8 cellular contexts compared by ENCODE assay signal in genomic region chr14:74083784-74084276, GRCh38. TPM values are rescaled to one million over a fixed set of nuclear protein-coding genes. Genes with fewer than 3 reads are reported as not detected.
DNase-seq lines count a peak whose midpoint lies in the region; ATAC-seq and TF ChIP-seq lines count a peak whose summit lies in the region.

No MANE protein-coding gene starts in this region.

- H3K9me3 ChIP-seq in Caco-2 (no peaks in the 10 kb centered on the region), right atrium auricular region (no peaks in the 10 kb centered on the region), skeletal muscle tissue (ENCODE audit: control insufficient read depth in 3 of 3, low read length in 3 of 3) (no peaks in the 10 kb centered on the region)

- H3K27me3 ChIP-seq in Caco-2 (replicated peaks; ENCODE audit: control insufficient read depth, insufficient read depth, low read length) (no peaks in the 10 kb centered on the region), right atrium auricular region (no peaks in the 10 kb centered on the region), skeletal muscle tissue (ENCODE audit: control insufficient read depth in 3 of 3, insufficient read depth in 3 of 3, low read length in 3 of 3) (no peaks in the 10 kb centered on the region)

- peak overlapping the region; percentile 98 for H3K27ac Mint-ChIP-seq in Caco-2 (ENCODE audit: unreplicated experiment)
- peak overlapping the region; percentile 96 for H3K27ac Mint-ChIP-seq in activated CD8-positive, alpha-beta T cell treated with anti-CD3 and anti-CD28 coated beads, Interleukin-2, amount 10 ng/mL, durations not matched to agents 7 days and 5 days

- H3K27ac ChIP-seq in right atrium auricular region (peak overlapping the region; percentile 82 to 91), skeletal muscle tissue (ENCODE audit: low read depth, low read length) (peak overlapping the region; percentile 97)

- H3K27me3 Mint-ChIP-seq in Caco-2 (ENCODE audit: insufficient read depth, unreplicated experiment), result no peaks in the 10 kb centered on the region
- no peaks in the 10 kb centered on the region for H3K27me3 Mint-ChIP-seq in activated CD8-positive, alpha-beta T cell treated with anti-CD3 and anti-CD28 coated beads, Interleukin-2, amount 10 ng/mL, durations not matched to agents 7 days and 5 days (ENCODE audit: low read depth)

- DNase-seq in Caco-2 (no peak), right atrium auricular region (ENCODE audit: low spot score) (no peak), CD1c-positive myeloid dendritic cell (ENCODE audit: extremely low spot score) (no peak)
- no peak for DNase-seq in activated CD8-positive, alpha-beta T cell treated with anti-CD3 and anti-CD28 coated beads, Interleukin-2, amount 10 ng/mL, durations not matched to agents 7 days and 5 days

- H3K4me1 Mint-ChIP-seq in Caco-2 (ENCODE audit: low read depth, unreplicated experiment), result peaks cover 13% of the 10 kb centered on the region
- peaks cover 35% of the 10 kb centered on the region for H3K4me1 Mint-ChIP-seq in activated CD8-positive, alpha-beta T cell treated with anti-CD3 and anti-CD28 coated beads, Interleukin-2, amount 10 ng/mL, durations not matched to agents 7 days and 5 days (ENCODE audit: low read depth)

- CTCF ChIA-PET in Caco-2 (lab: Charles Lee), result no interaction called here
- CTCF ChIA-PET in activated CD8-positive, alpha-beta T cell treated with anti-CD3 and anti-CD28 coated beads, Interleukin-2, amount 10 ng/mL, durations not matched to agents 7 days and 5 days (lab: Charles Lee), result no interaction called here

- intact Hi-C loops in Caco-2 (cut with micrococcal nuclease; ENCODE audit: unreplicated experiment), result no loop called here

- ATAC-seq in HG02678 (IDR thresholded peaks at IDR 0.05; ENCODE audit: unreplicated experiment) (peak; percentile 9), GM19467 (IDR thresholded peaks at IDR 0.05; ENCODE audit: unreplicated experiment) (no peak), HG02759 (IDR thresholded peaks at IDR 0.05; ENCODE audit: unreplicated experiment) (no peak)
- ATAC-seq in activated CD8-positive, alpha-beta T cell treated with anti-CD3 and anti-CD28 coated beads, Interleukin-2, amount 10 ng/mL, durations not matched to agents 7 days and 5 days, result no peak

- H3K36me3 ChIP-seq in Caco-2 (ENCODE audit: control insufficient read depth, insufficient read depth, low read length) (no peaks in the 10 kb centered on the region; the same call in 1 of the 2 replicates), right atrium auricular region (no peaks in the 10 kb centered on the region), skeletal muscle tissue (ENCODE audit: control insufficient read depth in 3 of 3, insufficient read depth in 3 of 3, low read length in 3 of 3) (no peaks in the 10 kb centered on the region)

- no TSS peak for BruUV-seq in Caco-2 (replicated peaks; lab: Mats Ljungman, UMichigan)

- POLR2A ChIA-PET in Caco-2 (lab: Charles Lee), result interaction anchor here (0.9 kb wide), 1 partner anchor 197 kb away, joined by 4 read pairs; the partner anchor contains the start of gene ZNF410
- POLR2A ChIA-PET in activated CD8-positive, alpha-beta T cell treated with anti-CD3 and anti-CD28 coated beads, Interleukin-2, amount 10 ng/mL, durations not matched to agents 7 days and 5 days (lab: Charles Lee), result interaction anchor here (0.8 to 1.1 kb wide), 3 partner anchors 12 to 515 kb away, joined by 3 to 5 read pairs (median 5); partner anchors contain the start of gene ACOT2

- H3K4me3 ChIP-seq in Caco-2 (ENCODE audit: low read depth, low read length) (peak overlapping the region; percentile 80), right atrium auricular region (peak overlapping the region; percentile 65 to 87), skeletal muscle tissue (ENCODE audit: low read length in 3 of 3) (peak overlapping the region; percentile 94 to 99 (median 97))

- H3K9ac ChIP-seq in skeletal muscle tissue (ENCODE audit: low read depth in 1 of 3, low read length in 3 of 3), result peak overlapping the region; percentile 91 to 98 (median 95)

- H3K4me3 Mint-ChIP-seq in Caco-2 (ENCODE audit: unreplicated experiment), result peak overlapping the region; percentile 94
- peak overlapping the region; percentile 96 for H3K4me3 Mint-ChIP-seq in activated CD8-positive, alpha-beta T cell treated with anti-CD3 and anti-CD28 coated beads, Interleukin-2, amount 10 ng/mL, durations not matched to agents 7 days and 5 days

- TF ChIP-seq CTCF in Caco-2 (IDR thresholded peaks at IDR 0.05; ENCODE audit: insufficient read depth in 1 of 2, low read depth in 1 of 2, low read length in 1 of 2, severe bottlenecking in 1 of 2, unreplicated experiment in 1 of 2) (no peak), right atrium auricular region (IDR thresholded peaks at IDR 0.05) (no peak)

- H3K36me3 Mint-ChIP-seq in Caco-2 (ENCODE audit: insufficient read depth, unreplicated experiment), result peaks cover 14% of the 10 kb centered on the region
- H3K36me3 Mint-ChIP-seq in activated CD8-positive, alpha-beta T cell treated with anti-CD3 and anti-CD28 coated beads, Interleukin-2, amount 10 ng/mL, durations not matched to agents 7 days and 5 days (ENCODE audit: low read depth), result peaks cover 6% of the 10 kb centered on the region

- H3K4me1 ChIP-seq in Caco-2 (peaks cover 14% of the 10 kb centered on the region), right atrium auricular region (peaks cover 0 to 21% of the 10 kb centered on the region in 2 donors), skeletal muscle tissue (ENCODE audit: control insufficient read depth in 3 of 3, insufficient read depth in 3 of 3, low read length in 3 of 3) (peaks cover 18 to 33% (median 22%) of the 10 kb centered on the region in 3 donors)

- no peaks in the 10 kb centered on the region for H3K9me3 Mint-ChIP-seq in Caco-2 (ENCODE audit: unreplicated experiment)
- H3K9me3 Mint-ChIP-seq in activated CD8-positive, alpha-beta T cell treated with anti-CD3 and anti-CD28 coated beads, Interleukin-2, amount 10 ng/mL, durations not matched to agents 7 days and 5 days (ENCODE audit: insufficient read depth), result no peaks in the 10 kb centered on the region

RNA-seq across cellular contexts. Expression of gene ALDH6A1, which starts 0.4 kb away (rescaled TPM):
- 25.9 and 30.0 TPM in 2 replicates for total RNA-seq in Caco-2 (2022)
- 10 to 100 TPM; 13.0 to 14.2 TPM for total RNA-seq in activated CD8-positive, alpha-beta T cell treated with anti-CD3 and anti-CD28 coated beads, Interleukin-2, amount 10 ng/mL, durations not matched to agents 7 days and 5 days
- 10 to 100 TPM; 28.8 to 37.2 TPM for total RNA-seq in right atrium auricular region
- 24.0 TPM for total RNA-seq in skeletal muscle tissue

RNA-seq across cellular contexts. Expression of gene LIN52, which starts 0.9 kb away (rescaled TPM):
- 11.3 and 11.8 TPM in 2 replicates for total RNA-seq in Caco-2 (2022)
- total RNA-seq in activated CD8-positive, alpha-beta T cell treated with anti-CD3 and anti-CD28 coated beads, Interleukin-2, amount 10 ng/mL, durations not matched to agents 7 days and 5 days, result 10 to 100 TPM; 14.9 to 15.2 TPM
- total RNA-seq in right atrium auricular region, result 1 to 10 TPM; 7.1 to 7.4 TPM
- total RNA-seq in skeletal muscle tissue, result 11.5 TPM
